1 cellular context compared by ENCODE assay signal in genomic region chr11:8688414-8689362, GRCh38.
TF ChIP-seq lines count a peak whose summit lies in the region.

No MANE protein-coding gene starts in this region.

TF ChIP-seq in HepG2, 621 proteins besides CTCF, POLR2A, EP300 and RAD21 (continued from another document and continues in another):
- TF ChIP-seq CSRNP1 (CRISPR knock-in tag; IDR thresholded peaks at IDR 0.05) (peak; percentile 97), SSRP1 (CRISPR knock-in tag; IDR thresholded peaks at IDR 0.05) (peak; percentile 88; the same call in 1 of the 2 replicates), ZFP36L2 (CRISPR knock-in tag; IDR thresholded peaks at IDR 0.05) (no peak), ZSCAN22 (CRISPR knock-in tag; IDR thresholded peaks at IDR 0.05) (no peak), SIN3A (IDR thresholded peaks at IDR 0.05; ENCODE audit: borderline replicate concordance, low read depth, low read length) (peak; percentile 82; the same call in 1 of the 2 replicates), ZNF121 (CRISPR knock-in tag; IDR thresholded peaks at IDR 0.05) (peak; percentile 8; the same call in 1 of the 2 replicates), ZNF724P (CRISPR knock-in tag; IDR thresholded peaks at IDR 0.05; ENCODE audit: borderline replicate concordance) (peak; percentile 5; the same call in 1 of the 2 replicates), THAP9 (CRISPR knock-in tag; IDR thresholded peaks at IDR 0.05; ENCODE audit: borderline replicate concordance) (peak; percentile 96), ZSCAN25 (CRISPR knock-in tag; IDR thresholded peaks at IDR 0.05) (no peak), FUBP1 (CRISPR knock-in tag; IDR thresholded peaks at IDR 0.05; ENCODE audit: borderline replicate concordance) (no peak), ZFAT (CRISPR knock-in tag; conservative IDR thresholded peaks at IDR 0.05) (peak; percentile 66), HIVEP1 (CRISPR knock-in tag; IDR thresholded peaks at IDR 0.05) (peak; percentile 88), ZNF816 (CRISPR knock-in tag; IDR thresholded peaks at IDR 0.05; ENCODE audit: borderline replicate concordance) (peak; percentile 96; the same call in 1 of the 2 replicates), HDAC1 (CRISPR knock-in tag; IDR thresholded peaks at IDR 0.05) (peak; percentile 89), GMEB2 (CRISPR knock-in tag; IDR thresholded peaks at IDR 0.05; ENCODE audit: low read depth) (no peak), ZFP36 (IDR thresholded peaks at IDR 0.05; ENCODE audit: borderline replicate concordance, low read depth, low read length, partially characterized antibody) (no peak), MTA1 (CRISPR knock-in tag; IDR thresholded peaks at IDR 0.05; ENCODE audit: borderline replicate concordance) (peak; percentile 52; the same call in 1 of the 2 replicates), ZNF503 (CRISPR knock-in tag; IDR thresholded peaks at IDR 0.05) (peak; percentile 72; the same call in 1 of the 2 replicates), AKAP8 (CRISPR knock-in tag; IDR thresholded peaks at IDR 0.05) (peak; percentile 98), SNAPC4 (CRISPR knock-in tag; IDR thresholded peaks at IDR 0.05) (no peak), SIN3B (IDR thresholded peaks at IDR 0.05; ENCODE audit: low read length) (peak; percentile 90), ZBTB39 (CRISPR knock-in tag; IDR thresholded peaks at IDR 0.05) (no peak), ZNF556 (CRISPR knock-in tag; IDR thresholded peaks at IDR 0.05; ENCODE audit: borderline replicate concordance) (peak; percentile 94), RBM39 (IDR thresholded peaks at IDR 0.05; ENCODE audit: low read depth, low read length, poor library complexity, severe bottlenecking) (peak; percentile 99), ZNF180 (CRISPR knock-in tag; IDR thresholded peaks at IDR 0.05; ENCODE audit: borderline replicate concordance, low read depth) (peak; percentile 79), THYN1 (CRISPR knock-in tag; IDR thresholded peaks at IDR 0.05; ENCODE audit: borderline replicate concordance, low read depth) (no peak), NBN (conservative IDR thresholded peaks at IDR 0.05) (no peak), NPAS2 (CRISPR knock-in tag; IDR thresholded peaks at IDR 0.05; ENCODE audit: borderline replicate concordance) (0 out of 2 replicates have a peak, but pooled peaks have one; percentile 15), ZNF567 (CRISPR knock-in tag; IDR thresholded peaks at IDR 0.05; ENCODE audit: borderline replicate concordance) (no peak), MNT (IDR thresholded peaks at IDR 0.05) (peak; percentile 29; the same call in 1 of the 2 replicates), ZNF382 (CRISPR knock-in tag; IDR thresholded peaks at IDR 0.05; ENCODE audit: borderline replicate concordance) (no peak), ZNF292 (CRISPR knock-in tag; IDR thresholded peaks at IDR 0.05; ENCODE audit: borderline replicate concordance, low read depth) (no peak), TFE3 (CRISPR knock-in tag; IDR thresholded peaks at IDR 0.05) (peak; percentile 49; the same call in 1 of the 2 replicates), MED13 (CRISPR knock-in tag; IDR thresholded peaks at IDR 0.05) (0 out of 2 replicates have a peak, but pooled peaks have one; percentile 39), PHF5A (CRISPR knock-in tag; IDR thresholded peaks at IDR 0.05; ENCODE audit: low read depth, unreplicated experiment) (peak; percentile 96), ZNF598 (CRISPR knock-in tag; IDR thresholded peaks at IDR 0.05; ENCODE audit: borderline replicate concordance) (no peak)
